ENCODE assay signal across 9 cellular contexts in genomic region chr20:34750484-34750883, GRCh38.
"Had no signal": no experiment of that assay in that cellular context is flagged by ENCODE, and none has a peak within 500 bp of the region (broad histone marks: within the 10 kb centered on the region; RNA-seq: fewer than 3 reads in every experiment).

No MANE protein-coding gene starts in this region.

- H3K4me2 ChIP-seq: GM23338 had no signal

- H3K27ac ChIP-seq: GM23248 had no signal

- H3K9ac ChIP-seq: GM23248 had no signal

- H2AFZ ChIP-seq: GM23248, GM23338 had no signal

- H3K4me1 ChIP-seq: HAP-1 had no signal

- H3K4me3 ChIP-seq: GM23248, GM23338, HAP-1 had no signal

- H3K9me3 ChIP-seq: HAP-1 had no signal

- ATAC-seq: GM23338, HCT116 had no signal

- DNase-seq: GM23248, GOT3, H7, H9, HCEC 1CT, HFFc6 had no signal
